23 cellular contexts compared by ENCODE assay signal in the genomic region with DNA sequence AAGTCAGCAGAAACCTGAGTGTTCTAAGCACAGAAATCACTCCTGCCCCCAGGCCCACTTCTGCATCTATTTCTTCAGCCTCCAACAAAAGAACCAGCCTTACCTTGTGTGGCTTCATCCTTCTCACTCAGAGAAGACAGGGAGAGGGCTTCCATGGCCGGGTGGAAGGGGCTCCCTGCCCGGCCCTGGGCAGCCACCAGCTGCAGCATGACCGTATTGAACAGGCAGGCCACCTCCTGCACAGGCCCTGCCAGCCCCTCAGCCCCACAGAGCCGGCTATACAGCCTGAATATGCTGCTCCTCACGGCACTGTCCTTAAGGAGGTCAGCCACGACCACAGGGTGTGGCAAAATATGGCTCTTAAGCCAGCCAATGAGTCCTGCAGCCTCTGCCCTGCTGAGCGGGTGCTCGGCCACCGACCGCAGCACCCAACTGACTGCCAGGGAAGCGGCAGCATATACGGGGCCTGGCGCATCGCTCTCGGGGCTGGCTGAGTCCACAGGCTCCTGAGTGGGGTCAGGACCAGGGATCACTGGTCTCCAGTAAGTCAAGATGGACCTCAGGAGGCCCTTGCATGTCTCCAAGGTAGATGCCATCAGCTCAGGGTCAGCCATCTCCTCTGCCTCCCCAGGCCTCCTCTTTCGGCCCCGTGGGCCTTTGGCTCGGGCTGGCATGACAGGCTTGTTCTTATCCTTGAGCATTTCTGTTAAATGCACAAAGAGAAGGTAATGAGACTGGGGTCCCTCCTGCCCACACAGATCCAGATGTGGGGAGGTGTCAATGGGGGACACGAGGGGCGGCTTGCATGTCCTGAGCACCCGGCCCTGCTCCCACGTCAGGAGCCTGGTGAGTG. TPM values are rescaled to one million over a fixed set of nuclear protein-coding genes. Genes with fewer than 3 reads are reported as not detected.
"Had no signal": no experiment of that assay in that cellular context is flagged by ENCODE, and none has a peak within 500 bp of the region (broad histone marks: within the 10 kb centered on the region; RNA-seq: fewer than 3 reads in every experiment).

No MANE protein-coding gene starts in this region.

- H3K4me3 Mint-ChIP-seq: T-helper 1 cell treated with Interleukin-12 subunit alpha and Interleukin-12 subunit beta and Interleukin-4 antibody, amounts not matched to agents 30 μg/mL and 1 μg/mL, for 36 hours; WTC11 had no signal

- ATAC-seq: WTC11 had no signal

- H3K27me3 ChIP-seq: brain microvascular endothelial cell, cardiac muscle cell, Peyer's patch, SJSA1 had no signal

- H3K9ac ChIP-seq: KMS-11 had no signal

- H3K27ac ChIP-seq: brain microvascular endothelial cell, cardiac muscle cell, KMS-11, Peyer's patch, SJSA1 had no signal

- H3K27ac Mint-ChIP-seq: activated naive CD4-positive, alpha-beta T cell treated with anti-CD3 and anti-CD28 coated beads, Interleukin-2, amount 50 U/mL, for 72 hours; T-helper 1 cell treated with Interleukin-12 subunit alpha and Interleukin-12 subunit beta and Interleukin-4 antibody, amounts not matched to agents 30 μg/mL and 1 μg/mL, for 36 hours; WTC11 had no signal

- DNase-seq: activated CD4-positive, alpha-beta T cell treated with anti-CD3 and anti-CD28 coated beads for 48 hours; activated CD4-positive, alpha-beta T cell treated with anti-CD3 and anti-CD28 coated beads, Interleukin-2, amount 50 U/mL, for 48 hours; activated CD4-positive, CD25-positive, alpha-beta regulatory T cell treated with anti-CD3 and anti-CD28 coated beads, Interleukin-2, amount 50 U/mL, for 72 hours; activated naive CD4-positive, alpha-beta T cell treated with Interleukin-2 at 50 U/mL for 16 hours; activated T-cell treated with anti-CD3 and anti-CD28 coated beads for 4 hours; brain microvascular endothelial cell; NCI-H1092; NCI-H1417 treated with DMSO at 0.1 percent for 48 hours; NCI-H1694; NCI-H2029; NCI-H510A treated with DMSO at 0.1 percent for 48 hours; NCI-H69; NK-92 treated with Interleukin-12 subunit alpha and Interleukin-12 subunit beta, amount 100 ng/mL, for 24 hours; Peyer's patch; SHP77; T-helper 9 cell had no signal

- H3K9me3 Mint-ChIP-seq: activated naive CD4-positive, alpha-beta T cell treated with anti-CD3 and anti-CD28 coated beads, Interleukin-2, amount 50 U/mL, for 72 hours; T-helper 1 cell treated with Interleukin-12 subunit alpha and Interleukin-12 subunit beta and Interleukin-4 antibody, amounts not matched to agents 30 μg/mL and 1 μg/mL, for 36 hours; WTC11 had no signal

- H3K4me2 ChIP-seq: KMS-11 had no signal

- H3K4me3 ChIP-seq: cardiac muscle cell, Peyer's patch, SJSA1 had no signal

- H3K4me1 ChIP-seq: Peyer's patch, SJSA1 had no signal

- H3K4me1 Mint-ChIP-seq: WTC11 had no signal

- H3K9me3 ChIP-seq: Peyer's patch, SJSA1 had no signal

RNA-seq across cellular contexts. Expression of gene MRAP, which starts 17.9 kb away (rescaled TPM):
- total RNA-seq: activated naive CD4-positive, alpha-beta T cell treated with anti-CD3 and anti-CD28 coated beads, Interleukin-2, amount 50 U/mL, for 72 hours; cardiac muscle cell; MCF 10A; Peyer's patch; SJSA1; WTC11 had no signal
- polyA plus RNA-seq: cardiac muscle cell had no signal
